18 cellular contexts compared by ENCODE assay signal in genomic region chr3:97705739-97706138, GRCh38.
"Had no signal": no experiment of that assay in that cellular context is flagged by ENCODE, and none has a peak within 500 bp of the region (broad histone marks: within the 10 kb centered on the region; RNA-seq: fewer than 3 reads in every experiment).

No MANE protein-coding gene starts in this region.

- H3K4me1 ChIP-seq: esophagus squamous epithelium, neural progenitor cell, stomach had no signal

- ATAC-seq: left colon; left ventricle myocardium superior; natural killer cell treated with Interleukin-12 subunit alpha and Interleukin-12 subunit beta and Interleukin-15 and Interleukin-18, amount 100 ng/mL, for 72 hours; right cardiac atrium had no signal

- H2AFZ ChIP-seq: neural progenitor cell had no signal

- H3K27me3 ChIP-seq: esophagus squamous epithelium, neural progenitor cell, ovary, stomach had no signal

- H3K4me2 ChIP-seq: neural progenitor cell had no signal

- H3K9me3 ChIP-seq: esophagus squamous epithelium, ovary, stomach had no signal

- H3K4me3 Mint-ChIP-seq: natural killer cell treated with Interleukin-12 subunit alpha and Interleukin-12 subunit beta and Interleukin-15 and Interleukin-18, amount 100 ng/mL, for 72 hours; neural progenitor cell had no signal

- H3K36me3 Mint-ChIP-seq: natural killer cell treated with Interleukin-12 subunit alpha and Interleukin-12 subunit beta and Interleukin-15 and Interleukin-18, amount 100 ng/mL, for 72 hours; neural progenitor cell had no signal

- H3K9ac ChIP-seq: neural progenitor cell had no signal

- H3K27ac Mint-ChIP-seq: natural killer cell treated with Interleukin-12 subunit alpha and Interleukin-12 subunit beta and Interleukin-15 and Interleukin-18, amount 100 ng/mL, for 72 hours; neural progenitor cell; progenitor cell of endocrine pancreas had no signal

- H3K27ac ChIP-seq: esophagus squamous epithelium, neural progenitor cell, ovary, stomach had no signal

- H3K4me1 Mint-ChIP-seq: neural progenitor cell had no signal

- DNase-seq: dermis blood vessel endothelial cell; esophagus squamous epithelium; foreskin fibroblast; left colon; left ventricle myocardium superior; mesenchymal stem cell; midbrain; nucleus accumbens; ovary; right cardiac atrium; small intestine; stimulated activated CD4-positive, alpha-beta T cell treated with anti-CD3 and anti-CD28 coated beads, Interleukin-12 subunit alpha, Interleukin-12 subunit beta, amount 100 ng/mL, for 4 hours; stimulated activated naive CD4-positive, alpha-beta T cell; stomach; trophoblast cell had no signal

- H3K27me3 Mint-ChIP-seq: progenitor cell of endocrine pancreas had no signal
